Comparison of ENCODE assay signal across 18 cellular contexts in the genomic region with DNA sequence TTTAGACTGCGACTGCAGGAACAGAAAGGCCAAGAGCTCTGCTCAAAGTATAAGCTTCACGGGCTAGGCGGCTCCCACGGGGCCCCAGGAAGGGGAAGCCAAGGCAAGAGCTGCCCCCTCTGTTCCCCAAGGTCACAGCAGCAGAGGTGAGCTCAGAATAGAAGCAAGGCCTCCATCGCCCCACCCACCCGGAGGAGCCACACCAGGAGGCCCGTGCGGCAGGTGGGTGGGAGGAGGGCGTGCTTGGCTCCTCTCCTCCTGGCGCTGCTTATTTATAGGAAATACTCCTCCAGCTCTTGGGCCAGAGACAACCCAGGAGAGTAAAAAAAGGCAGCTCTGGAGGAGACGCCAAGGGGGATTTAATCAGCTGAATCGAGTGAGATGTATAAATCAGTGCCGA.
DNase-seq lines count a peak whose midpoint lies in the region; ATAC-seq and TF ChIP-seq lines count a peak whose summit lies in the region.
"Had no signal": no experiment of that assay in that cellular context is flagged by ENCODE, and none has a peak within 500 bp of the region (broad histone marks: within the 10 kb centered on the region; RNA-seq: fewer than 3 reads in every experiment).

No MANE protein-coding gene starts in this region.

- no peak overlapping the region; the same call in 1 of the 2 replicates for H2AFZ ChIP-seq in Karpas-422 (ENCODE audit: low read length)

- H3K4me1 ChIP-seq in Karpas-422 (ENCODE audit: low read length) (peaks cover 50% of the 10 kb centered on the region), right atrium auricular region (peaks cover 0 to 22% of the 10 kb centered on the region in 2 donors), prostate gland (replicated peaks) (no peaks in the 10 kb centered on the region)

- no peak overlapping the region for H3K4me3 Mint-ChIP-seq in stimulated activated effector memory CD8-positive, alpha-beta T cell treated with anti-CD3 and anti-CD28 coated beads, Interleukin-12 subunit alpha, Interleukin-12 subunit beta, amount 100 ng/mL, for 72 hours
- H3K4me3 Mint-ChIP-seq: CD4-positive, CD25-positive, alpha-beta regulatory T cell; H9 had no signal

- DNase-seq in Karpas-422: peak; percentile 71
- DNase-seq in right atrium auricular region (ENCODE audit: low spot score): no peak
- peak; percentile 27 for DNase-seq in prostate gland (ENCODE audit: low spot score)
- no peak for DNase-seq in sciatic nerve (ENCODE audit: low spot score)
- DNase-seq in glomerular visceral epithelial cell (ENCODE audit: extremely low spot score): no peak
- DNase-seq in stimulated activated effector memory CD8-positive, alpha-beta T cell treated with anti-CD3 and anti-CD28 coated beads, Interleukin-12 subunit alpha, Interleukin-12 subunit beta, amount 100 ng/mL, for 72 hours (ENCODE audit: low spot score in 2 of 2): no peak
- DNase-seq: AML-193; CD4-positive, CD25-positive, alpha-beta regulatory T cell; DMS53; H9; Kasumi-1; MV-4-11; NCI-H1694; NCI-H345; SHP77 had no signal

- no peak overlapping the region for H3K27ac ChIP-seq in Karpas-422 (ENCODE audit: low read length)
- peak overlapping the region; percentile 73 for H3K27ac ChIP-seq in angular gyrus (ENCODE audit: low read depth, low read length)
- H3K27ac ChIP-seq in right atrium auricular region: peak overlapping the region; percentile 7 to 61
- no peak overlapping the region for H3K27ac ChIP-seq in prostate gland

- intact Hi-C loops in prostate gland (cut with DNase I) (no loop called here), sciatic nerve (cut with DNase I) (loop anchor here (5.0 to 10.0 kb wide), 2 partner anchors 196 to 253 kb away; no protein-coding TSS in a partner anchor)

- H3K4me1 Mint-ChIP-seq in stimulated activated effector memory CD8-positive, alpha-beta T cell treated with anti-CD3 and anti-CD28 coated beads, Interleukin-12 subunit alpha, Interleukin-12 subunit beta, amount 100 ng/mL, for 72 hours: peaks cover 10% of the 10 kb centered on the region

- WGBS in prostate gland: 55% methylated on average over 13 of the region's 13 CpGs

- no peak for TF ChIP-seq POLR2A in prostate gland (IDR thresholded peaks at IDR 0.05)

- TF ChIP-seq CTCF in right atrium auricular region (IDR thresholded peaks at IDR 0.05) (no peak), prostate gland (IDR thresholded peaks at IDR 0.05) (no peak)

- H3K79me2 ChIP-seq in Karpas-422 (ENCODE audit: low read length): no peaks in the 10 kb centered on the region

- H3K36me3 Mint-ChIP-seq in stimulated activated effector memory CD8-positive, alpha-beta T cell treated with anti-CD3 and anti-CD28 coated beads, Interleukin-12 subunit alpha, Interleukin-12 subunit beta, amount 100 ng/mL, for 72 hours: no peaks in the 10 kb centered on the region
- H3K36me3 Mint-ChIP-seq: CD4-positive, CD25-positive, alpha-beta regulatory T cell had no signal

- H3K4me2 ChIP-seq in Karpas-422 (ENCODE audit: low read depth, low read length, poor library complexity, severe bottlenecking): peak overlapping the region; percentile 32

- no peaks in the 10 kb centered on the region for H3K9me3 Mint-ChIP-seq in stimulated activated effector memory CD8-positive, alpha-beta T cell treated with anti-CD3 and anti-CD28 coated beads, Interleukin-12 subunit alpha, Interleukin-12 subunit beta, amount 100 ng/mL, for 72 hours
- H3K9me3 Mint-ChIP-seq: H9 had no signal

- no peaks in the 10 kb centered on the region for H3K27me3 ChIP-seq in Karpas-422 (ENCODE audit: low read length)
- H3K27me3 ChIP-seq in right atrium auricular region: no peaks in the 10 kb centered on the region
- no peaks in the 10 kb centered on the region for H3K27me3 ChIP-seq in prostate gland (replicated peaks; ENCODE audit: insufficient read depth)

- no peak overlapping the region for H3K27ac Mint-ChIP-seq in stimulated activated effector memory CD8-positive, alpha-beta T cell treated with anti-CD3 and anti-CD28 coated beads, Interleukin-12 subunit alpha, Interleukin-12 subunit beta, amount 100 ng/mL, for 72 hours
- H3K27ac Mint-ChIP-seq: CD4-positive, CD25-positive, alpha-beta regulatory T cell; H9 had no signal

- H3K9me3 ChIP-seq in Karpas-422 (ENCODE audit: low read length) (no peaks in the 10 kb centered on the region), right atrium auricular region (no peaks in the 10 kb centered on the region), prostate gland (no peaks in the 10 kb centered on the region)

- H3K9me2 ChIP-seq in Karpas-422 (replicated peaks; ENCODE audit: insufficient read depth, low read length): no peaks in the 10 kb centered on the region

- no peaks in the 10 kb centered on the region for H3K36me3 ChIP-seq in Karpas-422 (ENCODE audit: insufficient read depth, low read length)
- H3K36me3 ChIP-seq in right atrium auricular region: no peaks in the 10 kb centered on the region
- H3K36me3 ChIP-seq in prostate gland: no peaks in the 10 kb centered on the region

- H4K20me1 ChIP-seq in Karpas-422 (ENCODE audit: insufficient read depth, low read depth, low read length): no peaks in the 10 kb centered on the region

- no peak overlapping the region for H3K4me3 ChIP-seq in Karpas-422 (ENCODE audit: low read length)
- H3K4me3 ChIP-seq in right atrium auricular region: no peak overlapping the region
- H3K4me3 ChIP-seq in prostate gland: no peak overlapping the region

- no peak for ATAC-seq in sciatic nerve
- no peak for ATAC-seq in HG03469 (IDR thresholded peaks at IDR 0.05; ENCODE audit: unreplicated experiment)
- ATAC-seq in stimulated activated effector memory CD8-positive, alpha-beta T cell treated with anti-CD3 and anti-CD28 coated beads, Interleukin-12 subunit alpha, Interleukin-12 subunit beta, amount 100 ng/mL, for 72 hours: no peak
- ATAC-seq: Panc1 had no signal

- peak overlapping the region; percentile 47 for H3K9ac ChIP-seq in Karpas-422 (ENCODE audit: low read length)

Comparison
In these comparisons a context has a peak if more than half of its experiments do, and no peak if none do; other contexts are left out.
1. DNase-seq: peak in Karpas-422 (single experiment) and prostate gland (single experiment); none in right atrium auricular region (single experiment), sciatic nerve (single experiment), glomerular visceral epithelial cell (single experiment) and stimulated activated effector memory CD8-positive, alpha-beta T cell treated with anti-CD3 and anti-CD28 coated beads, Interleukin-12 subunit alpha, Interleukin-12 subunit beta, amount 100 ng/mL, for 72 hours (0 of 2).
2. H3K27ac ChIP-seq: peak in angular gyrus (single experiment) and right atrium auricular region (2 of 2); none in Karpas-422 (single experiment) and prostate gland (0 of 2).